ENCODE assay signal across 1 cellular context in the genomic region with DNA sequence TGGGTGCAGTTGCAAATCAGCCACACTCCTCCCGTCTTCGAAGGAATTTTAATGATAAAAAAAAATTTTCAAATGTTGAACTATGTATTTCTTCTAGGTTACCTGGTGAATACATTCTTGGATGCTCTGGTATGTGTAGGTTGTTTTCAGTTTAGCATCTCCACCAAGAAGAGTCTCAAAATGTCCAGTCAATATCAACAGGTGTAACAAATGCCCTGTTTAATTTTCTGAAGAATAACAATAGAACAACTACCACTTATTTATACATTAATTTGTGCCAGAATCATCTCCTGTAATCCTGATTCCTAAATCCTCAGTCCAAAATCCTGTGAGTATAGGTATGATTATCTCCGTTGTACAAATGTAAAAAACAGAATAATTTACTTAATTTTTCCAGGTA.
TF ChIP-seq lines count a peak whose summit lies in the region.

No MANE protein-coding gene starts in this region.

TF ChIP-seq in GM12878, 131 proteins besides CTCF, POLR2A, EP300 and RAD21:
- TF ChIP-seq MTA3 (IDR thresholded peaks at IDR 0.05; ENCODE audit: borderline replicate concordance, low read length), result 0 out of 2 replicates have a peak, but pooled peaks have one; percentile 32
- TF ChIP-seq, protein P1, sequence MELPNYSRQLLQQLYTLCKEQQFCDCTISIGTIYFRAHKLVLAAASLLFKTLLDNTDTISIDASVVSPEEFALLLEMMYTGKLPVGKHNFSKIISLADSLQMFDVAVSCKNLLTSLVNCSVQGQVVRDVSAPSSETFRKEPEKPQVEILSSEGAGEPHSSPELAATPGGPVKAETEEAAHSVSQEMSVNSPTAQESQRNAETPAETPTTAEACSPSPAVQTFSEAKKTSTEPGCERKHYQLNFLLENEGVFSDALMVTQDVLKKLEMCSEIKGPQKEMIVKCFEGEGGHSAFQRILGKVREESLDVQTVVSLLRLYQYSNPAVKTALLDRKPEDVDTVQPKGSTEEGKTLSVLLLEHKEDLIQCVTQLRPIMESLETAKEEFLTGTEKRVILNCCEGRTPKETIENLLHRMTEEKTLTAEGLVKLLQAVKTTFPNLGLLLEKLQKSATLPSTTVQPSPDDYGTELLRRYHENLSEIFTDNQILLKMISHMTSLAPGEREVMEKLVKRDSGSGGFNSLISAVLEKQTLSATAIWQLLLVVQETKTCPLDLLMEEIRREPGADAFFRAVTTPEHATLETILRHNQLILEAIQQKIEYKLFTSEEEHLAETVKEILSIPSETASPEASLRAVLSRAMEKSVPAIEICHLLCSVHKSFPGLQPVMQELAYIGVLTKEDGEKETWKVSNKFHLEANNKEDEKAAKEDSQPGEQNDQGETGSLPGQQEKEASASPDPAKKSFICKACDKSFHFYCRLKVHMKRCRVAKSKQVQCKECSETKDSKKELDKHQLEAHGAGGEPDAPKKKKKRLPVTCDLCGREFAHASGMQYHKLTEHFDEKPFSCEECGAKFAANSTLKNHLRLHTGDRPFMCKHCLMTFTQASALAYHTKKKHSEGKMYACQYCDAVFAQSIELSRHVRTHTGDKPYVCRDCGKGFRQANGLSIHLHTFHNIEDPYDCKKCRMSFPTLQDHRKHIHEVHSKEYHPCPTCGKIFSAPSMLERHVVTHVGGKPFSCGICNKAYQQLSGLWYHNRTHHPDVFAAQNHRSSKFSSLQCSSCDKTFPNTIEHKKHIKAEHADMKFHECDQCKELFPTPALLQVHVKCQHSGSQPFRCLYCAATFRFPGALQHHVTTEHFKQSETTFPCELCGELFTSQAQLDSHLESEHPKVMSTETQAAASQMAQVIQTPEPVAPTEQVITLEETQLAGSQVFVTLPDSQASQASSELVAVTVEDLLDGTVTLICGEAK (IDR thresholded peaks at IDR 0.05; ENCODE audit: borderline replicate concordance), result no peak
- no peak for TF ChIP-seq TCF3 (IDR thresholded peaks at IDR 0.05; ENCODE audit: borderline replicate concordance, insufficient read depth, low read depth, low read length)
